In genomic region chr5:102547161-102547560, GRCh38 we compare ENCODE assay signal across 27 cellular contexts. TPM values are rescaled to one million over a fixed set of nuclear protein-coding genes. Genes with fewer than 3 reads are reported as not detected.
"Had no signal": no experiment of that assay in that cellular context is flagged by ENCODE, and none has a peak within 500 bp of the region (broad histone marks: within the 10 kb centered on the region; RNA-seq: fewer than 3 reads in every experiment).

No MANE protein-coding gene starts in this region.

- H3K27ac Mint-ChIP-seq: activated CD4-positive, alpha-beta T cell treated with anti-CD3 and anti-CD28 coated beads, Interleukin-2, amount 10 ng/mL, durations not matched to agents 24 days and 14 days; activated CD8-positive, alpha-beta T cell treated with anti-CD3 and anti-CD28 coated beads, Interleukin-2, amount 10 ng/mL, durations not matched to agents 7 days and 5 days; activated naive CD4-positive, alpha-beta T cell treated with anti-CD3 and anti-CD28 coated beads for 36 hours; activated naive CD8-positive, alpha-beta T cell; activated naive CD8-positive, alpha-beta T cell treated with anti-CD3 and anti-CD28 coated beads, Interleukin-2, amount 50 U/mL, for 24 hours; activated T-cell treated with anti-CD3 and anti-CD28 coated beads, Interleukin-2, amount 50 U/mL, for 24 hours; T-helper 1 cell treated with Interleukin-12 subunit alpha and Interleukin-12 subunit beta and Interleukin-4 antibody, amounts not matched to agents 30 μg/mL and 1 μg/mL, for 36 hours; T-helper 2 cell treated with Interferon-gamma antibody and Interleukin-4, amounts not matched to agents 5 μg/mL and 100 μg/mL, for 36 hours had no signal

- H3K9me3 ChIP-seq: ascending aorta, Peyer's patch had no signal

- H3K4me2 ChIP-seq: KMS-11 had no signal

- H3K27ac ChIP-seq: ascending aorta, cardiac muscle cell, KMS-11, Peyer's patch had no signal

- H3K9ac ChIP-seq: KMS-11 had no signal

- H3K27me3 ChIP-seq: ascending aorta, cardiac muscle cell, Peyer's patch had no signal

- ATAC-seq: activated CD8-positive, alpha-beta T cell treated with anti-CD3 and anti-CD28 coated beads, Interleukin-2, amount 10 ng/mL, durations not matched to agents 7 days and 5 days; activated naive CD8-positive, alpha-beta T cell treated with anti-CD3 and anti-CD28 coated beads, Interleukin-2, amount 50 U/mL, for 24 hours; PC-3 had no signal

- H3K4me3 ChIP-seq: ascending aorta, cardiac muscle cell, Peyer's patch had no signal

- H3K36me3 ChIP-seq: ascending aorta, cardiac muscle cell, Peyer's patch had no signal

- H3K4me1 ChIP-seq: ascending aorta, Peyer's patch had no signal

- H3K9me3 Mint-ChIP-seq: activated CD4-positive, alpha-beta T cell treated with anti-CD3 and anti-CD28 coated beads, Interleukin-2, amount 10 ng/mL, durations not matched to agents 24 days and 14 days; T-helper 1 cell treated with Interleukin-12 subunit alpha and Interleukin-12 subunit beta and Interleukin-4 antibody, amounts not matched to agents 30 μg/mL and 1 μg/mL, for 36 hours; T-helper 2 cell treated with Interferon-gamma antibody and Interleukin-4, amounts not matched to agents 5 μg/mL and 100 μg/mL, for 36 hours had no signal

- DNase-seq: activated CD4-positive, alpha-beta T cell treated with anti-CD3 and anti-CD28 coated beads, Interleukin-2, amount 10 ng/mL, durations not matched to agents 24 days and 14 days; activated CD4-positive, alpha-beta T cell treated with anti-CD3 and anti-CD28 coated beads, Interleukin-2, amount 50 U/mL, for 4 hours; activated CD8-positive, alpha-beta T cell treated with anti-CD3 and anti-CD28 coated beads, Interleukin-2, amount 10 ng/mL, durations not matched to agents 7 days and 5 days; activated gamma-delta T cell treated with Interleukin-2 at 50 U/mL for 16 hours; activated naive CD4-positive, alpha-beta T cell treated with anti-CD3 and anti-CD28 coated beads for 36 hours; activated naive CD8-positive, alpha-beta T cell treated with anti-CD3 and anti-CD28 coated beads, Interleukin-2, amount 50 U/mL, for 24 hours; activated T-cell treated with anti-CD3 and anti-CD28 coated beads, Interleukin-2, amount 50 U/mL, for 24 hours; amniotic stem cell; MM.1S; MV-4-11; NCI-H1092; NCI-H1436 treated with DMSO at 0.1 percent for 48 hours; NCI-H1694 treated with DMSO at 0.1 percent for 48 hours; NCI-H2029; NCI-H345; NCI-H524 treated with DMSO at 0.1 percent for 48 hours; PC-3; Peyer's patch; RPMI8226 had no signal

- H3K4me1 Mint-ChIP-seq: activated CD4-positive, alpha-beta T cell treated with anti-CD3 and anti-CD28 coated beads, Interleukin-2, amount 10 ng/mL, durations not matched to agents 24 days and 14 days; activated naive CD8-positive, alpha-beta T cell treated with anti-CD3 and anti-CD28 coated beads, Interleukin-2, amount 50 U/mL, for 24 hours had no signal

- H3K36me3 Mint-ChIP-seq: activated naive CD8-positive, alpha-beta T cell had no signal

- H3K4me3 Mint-ChIP-seq: activated CD4-positive, alpha-beta T cell treated with anti-CD3 and anti-CD28 coated beads, Interleukin-2, amount 10 ng/mL, durations not matched to agents 24 days and 14 days; activated CD8-positive, alpha-beta T cell treated with anti-CD3 and anti-CD28 coated beads, Interleukin-2, amount 10 ng/mL, durations not matched to agents 7 days and 5 days; activated naive CD4-positive, alpha-beta T cell treated with anti-CD3 and anti-CD28 coated beads for 36 hours; activated naive CD8-positive, alpha-beta T cell; activated naive CD8-positive, alpha-beta T cell treated with anti-CD3 and anti-CD28 coated beads, Interleukin-2, amount 50 U/mL, for 24 hours; activated T-cell treated with anti-CD3 and anti-CD28 coated beads, Interleukin-2, amount 50 U/mL, for 24 hours; T-helper 1 cell treated with Interleukin-12 subunit alpha and Interleukin-12 subunit beta and Interleukin-4 antibody, amounts not matched to agents 30 μg/mL and 1 μg/mL, for 36 hours; T-helper 2 cell treated with Interferon-gamma antibody and Interleukin-4, amounts not matched to agents 5 μg/mL and 100 μg/mL, for 36 hours had no signal

RNA-seq across cellular contexts. Expression of gene SLCO6A1, which starts 48.4 kb away (rescaled TPM):
- total RNA-seq: activated CD4-positive, alpha-beta T cell treated with anti-CD3 and anti-CD28 coated beads, Interleukin-2, amount 10 ng/mL, durations not matched to agents 24 days and 14 days; activated CD8-positive, alpha-beta T cell treated with anti-CD3 and anti-CD28 coated beads, Interleukin-2, amount 10 ng/mL, durations not matched to agents 7 days and 5 days; activated naive CD4-positive, alpha-beta T cell treated with anti-CD3 and anti-CD28 coated beads for 36 hours; ascending aorta; cardiac muscle cell; LHCN-M2; NCI-H460; PC-3; Peyer's patch had no signal
- polyA plus RNA-seq: cardiac muscle cell had no signal
